In genomic region chrX:154436597-154437397, GRCh38 we compare ENCODE assay signal across 8 cellular contexts. TPM values are rescaled to one million over a fixed set of nuclear protein-coding genes. Genes with fewer than 3 reads are reported as not detected.
DNase-seq lines count a peak whose midpoint lies in the region; ATAC-seq, FAIRE-seq and TF ChIP-seq lines count a peak whose summit lies in the region.

TSS of gene GDI1 (plus strand) at chrX:154437154. CDS start at chrX:154437255, 101 bp downstream.

- no peaks in the 10 kb centered on the region for H3K27me3 Mint-ChIP-seq in activated naive CD8-positive, alpha-beta T cell treated with anti-CD3 and anti-CD28 coated beads for 36 hours

- intact Hi-C loops in Right ventricle myocardium superior (cut with DNase I) (no loop called here), pancreas (cut with DNase I) (no loop called here)

- H3K9me3 Mint-ChIP-seq in activated naive CD8-positive, alpha-beta T cell treated with anti-CD3 and anti-CD28 coated beads for 36 hours = no peaks in the 10 kb centered on the region

- H3K27ac Mint-ChIP-seq in activated naive CD8-positive, alpha-beta T cell treated with anti-CD3 and anti-CD28 coated beads for 36 hours = peak within 1 kb of the TSS; percentile 90

- H3K4me1 ChIP-seq in SJCRH30 (no peaks in the 10 kb centered on the region), pancreas (no peaks in the 10 kb centered on the region)

- DNase-seq in G401 (ENCODE audit: low spot score) = no peak
- DNase-seq in SJCRH30 = peak; percentile 57 to 62
- peak; percentile 58 for DNase-seq in activated naive CD8-positive, alpha-beta T cell treated with anti-CD3 and anti-CD28 coated beads for 36 hours
- DNase-seq in Right ventricle myocardium superior = peak; percentile 74
- peak in 4 of 6 donors; percentile 34 to 70 (median 54) for DNase-seq in pancreas

- no peaks in the 10 kb centered on the region for H3K9me3 ChIP-seq in SJCRH30 (replicated peaks)
- no peaks in the 10 kb centered on the region for H3K9me3 ChIP-seq in pancreas

- H3K4me1 Mint-ChIP-seq in activated naive CD8-positive, alpha-beta T cell treated with anti-CD3 and anti-CD28 coated beads for 36 hours = peaks cover 18% of the 10 kb centered on the region

- peak; percentile 47 for ATAC-seq in HG03354 (IDR thresholded peaks at IDR 0.05; ENCODE audit: poor library complexity, severe bottlenecking, unreplicated experiment)
- peak; percentile 79 for ATAC-seq in Right ventricle myocardium superior (ENCODE audit: poor library complexity)
- peak; percentile 64 to 82 (median 72) for ATAC-seq in pancreas
- ATAC-seq in GM18907 (IDR thresholded peaks at IDR 0.05; ENCODE audit: unreplicated experiment) = no peak
- ATAC-seq in HG03565 (IDR thresholded peaks at IDR 0.05; ENCODE audit: unreplicated experiment) = no peak

- no peak for TF ChIP-seq CTCF in pancreas (IDR thresholded peaks at IDR 0.05)

- peak within 1 kb of the TSS; percentile 95 for H3K4me3 ChIP-seq in SJCRH30
- peak within 1 kb of the TSS; percentile 47 to 67 (median 59) for H3K4me3 ChIP-seq in pancreas

- peaks cover 5% of the 10 kb centered on the region for H3K36me3 Mint-ChIP-seq in activated naive CD8-positive, alpha-beta T cell treated with anti-CD3 and anti-CD28 coated beads for 36 hours

- FAIRE-seq in pancreas (lab: Jason Lieb, UNC) = no peak

- H3K4me3 Mint-ChIP-seq in activated naive CD8-positive, alpha-beta T cell treated with anti-CD3 and anti-CD28 coated beads for 36 hours = peak within 1 kb of the TSS; percentile 86

- H3K36me3 ChIP-seq in SJCRH30 (0 out of 2 replicates have a peak, but pooled peaks cover 2% of the 10 kb centered on the region), pancreas (no peaks in the 10 kb centered on the region)

- in situ Hi-C loops in G401 (cut with HindIII; ENCODE audit: low sequenced_read_pairs) = no loop called here

- H3K27me3 ChIP-seq in SJCRH30 (no peaks in the 10 kb centered on the region), pancreas (no peaks in the 10 kb centered on the region)

- H3K27ac ChIP-seq in SJCRH30 = peak within 1 kb of the TSS; percentile 33; the same call in 1 of the 2 replicates
- H3K27ac ChIP-seq in pancreas = peak within 1 kb of the TSS in 3 of 4 donors; percentile 57 to 75 (median 58)

- WGBS in pancreas, 2 donors = 1 to 30% methylated on average over 64 to 94 of the region's 118 CpGs

RNA-seq across cellular contexts. Expression of gene GDI1, which starts in this region (rescaled TPM):
- total RNA-seq in G401 (2014; rRNA removed; shearing (Covaris generic)) = 51.4 and 57.6 TPM in 2 replicates
- 66.8 and 75.8 TPM in 2 replicates for total RNA-seq in SJCRH30 (2014; rRNA removed; shearing (Covaris generic))
- 10 to 100 TPM; 66.3 to 68.4 TPM for total RNA-seq in activated naive CD8-positive, alpha-beta T cell treated with anti-CD3 and anti-CD28 coated beads for 36 hours
- total RNA-seq in Right ventricle myocardium superior (70.3 TPM), pancreas (10 to 100 TPM; 25.5 to 61.4 (median 35.5) TPM)
- 100 to 1,000 TPM in 1 of 2 donors, 10 to 100 TPM in 1; 93.7 to 138 TPM for polyA plus RNA-seq in pancreas

Comparison
In these comparisons a context has a peak if more than half of its experiments do, and no peak if none do; other contexts are left out.
1. ATAC-seq: peak in HG03354 (single experiment), Right ventricle myocardium superior (single experiment) and pancreas (4 of 4); none in GM18907 (single experiment) and HG03565 (single experiment).